ENCODE assay signal across 1 cellular context in genomic region chr11:56885182-56885581, GRCh38.
TF ChIP-seq lines count a peak whose summit lies in the region.

No MANE protein-coding gene starts in this region.

TF ChIP-seq in SK-N-SH, 30 proteins besides CTCF, POLR2A, EP300 and RAD21 (continued from another document):
- TF ChIP-seq RXRA (IDR thresholded peaks at IDR 0.05; ENCODE audit: borderline replicate concordance, low read depth) = no peak
- no peak for TF ChIP-seq FOXJ3 (CRISPR knock-in tag; IDR thresholded peaks at IDR 0.05)
- TF ChIP-seq EZH2phosphoT487 (IDR thresholded peaks at IDR 0.05; ENCODE audit: borderline replicate concordance, low read depth) = no peak
- no peak for TF ChIP-seq REST (IDR thresholded peaks at IDR 0.05; ENCODE audit: low read depth, low read length)
- TF ChIP-seq RFX5 (IDR thresholded peaks at IDR 0.05; ENCODE audit: low read length) = no peak
- no peak for TF ChIP-seq GABPA (IDR thresholded peaks at IDR 0.05; ENCODE audit: low read depth)
